ENCODE assay signal across 18 cellular contexts in genomic region chr11:73345481-73346147, GRCh38.
"Had no signal": no experiment of that assay in that cellular context is flagged by ENCODE, and none has a peak within 500 bp of the region (broad histone marks: within the 10 kb centered on the region; RNA-seq: fewer than 3 reads in every experiment).

No MANE protein-coding gene starts in this region.

- H3K27ac Mint-ChIP-seq: activated naive CD4-positive, alpha-beta T cell treated with anti-CD3 and anti-CD28 coated beads for 36 hours; activated naive CD8-positive, alpha-beta T cell treated with anti-CD3 and anti-CD28 coated beads, Interleukin-2, amount 50 U/mL, for 24 hours; activated T-helper 2 cell treated with anti-CD3 and anti-CD28 coated beads, Interferon-gamma antibody, Interleukin-2, Interleukin-4, amounts not matched to agents 10 μg/mL and 5 μg/mL and 100 μg/mL, durations not matched to agents 14 hours and 24 hours and 36 hours; natural killer cell had no signal

- H3K27ac ChIP-seq: colonic mucosa, right lobe of liver had no signal

- ATAC-seq: activated CD4-positive, CD25-positive, alpha-beta regulatory T cell treated with anti-CD3 and anti-CD28 coated beads, Interleukin-2, amount 50 U/mL, for 24 hours; activated naive CD8-positive, alpha-beta T cell treated with anti-CD3 and anti-CD28 coated beads, Interleukin-2, amount 50 U/mL, for 24 hours; natural killer cell; right lobe of liver had no signal

- H3K4me3 ChIP-seq: colonic mucosa, esophagus squamous epithelium, right lobe of liver, spleen, tibial nerve, uterus had no signal

- H3K36me3 Mint-ChIP-seq: natural killer cell had no signal

- H3K36me3 ChIP-seq: colonic mucosa, right lobe of liver, uterus had no signal

- H3K9me3 ChIP-seq: colonic mucosa, esophagus squamous epithelium, right lobe of liver, spleen, tibial nerve, uterus had no signal

- H3K4me3 Mint-ChIP-seq: activated naive CD4-positive, alpha-beta T cell treated with anti-CD3 and anti-CD28 coated beads for 36 hours; activated naive CD8-positive, alpha-beta T cell treated with anti-CD3 and anti-CD28 coated beads, Interleukin-2, amount 50 U/mL, for 24 hours; natural killer cell had no signal

- DNase-seq: activated naive CD4-positive, alpha-beta T cell treated with anti-CD3 and anti-CD28 coated beads for 36 hours; activated naive CD8-positive, alpha-beta T cell treated with anti-CD3 and anti-CD28 coated beads, Interleukin-2, amount 50 U/mL, for 24 hours; aorta; colonic mucosa; effector CD4-positive, alpha-beta T cell; esophagus squamous epithelium; glutamatergic neuron; left ventricle myocardium superior; mesendoderm; natural killer cell; occipital lobe; right lobe of liver; spleen; T-helper 9 cell; uterus had no signal

- H3K4me1 Mint-ChIP-seq: activated naive CD8-positive, alpha-beta T cell treated with anti-CD3 and anti-CD28 coated beads, Interleukin-2, amount 50 U/mL, for 24 hours; natural killer cell had no signal

- H3K9me3 Mint-ChIP-seq: activated naive CD4-positive, alpha-beta T cell treated with anti-CD3 and anti-CD28 coated beads for 36 hours; activated naive CD8-positive, alpha-beta T cell treated with anti-CD3 and anti-CD28 coated beads, Interleukin-2, amount 50 U/mL, for 24 hours; activated T-helper 2 cell treated with anti-CD3 and anti-CD28 coated beads, Interferon-gamma antibody, Interleukin-2, Interleukin-4, amounts not matched to agents 10 μg/mL and 5 μg/mL and 100 μg/mL, durations not matched to agents 14 hours and 24 hours and 36 hours; natural killer cell had no signal

- H3K27me3 ChIP-seq: colonic mucosa, right lobe of liver, spleen, tibial nerve, uterus had no signal

- H3K4me1 ChIP-seq: colonic mucosa had no signal
